In the genomic region with DNA sequence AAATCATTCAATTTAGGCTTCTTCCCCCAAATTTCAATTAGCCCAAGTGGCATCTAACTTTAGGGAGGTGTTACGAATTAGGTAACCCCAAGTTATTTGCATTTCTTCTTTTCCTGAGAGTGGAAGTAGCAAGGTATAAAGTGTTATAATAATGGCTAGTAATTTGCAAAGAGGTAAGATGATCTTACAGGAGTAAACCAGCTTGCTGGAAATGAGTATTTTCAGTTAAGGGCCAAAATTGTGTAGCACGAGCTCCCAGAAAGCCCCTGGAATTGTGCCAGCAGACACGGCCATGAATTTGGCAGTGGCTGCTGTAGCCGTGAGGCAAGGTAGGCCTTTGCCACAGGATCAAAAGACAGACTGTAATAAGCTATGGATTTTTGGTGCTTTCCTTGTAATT, we compare ENCODE assay signal across 12 cellular contexts. TPM values are rescaled to one million over a fixed set of nuclear protein-coding genes. Genes with fewer than 3 reads are reported as not detected.
A peak's percentile ranks its signal among the peaks of the same experiment; 100 is the strongest.
DNase-seq lines count a peak whose midpoint lies in the region; ATAC-seq and TF ChIP-seq lines count a peak whose summit lies in the region.
"Had no signal": no experiment of that assay in that cellular context is flagged by ENCODE, and none has a peak within 500 bp of the region (broad histone marks: within the 10 kb centered on the region; RNA-seq: fewer than 3 reads in every experiment).

No MANE protein-coding gene starts in this region.

- ATAC-seq in heart left ventricle (no peak), Right ventricle myocardium inferior (no peak), GM21723 (IDR thresholded peaks at IDR 0.05; ENCODE audit: unreplicated experiment) (no peak)

- H3K4me3 ChIP-seq in heart left ventricle, result no peak overlapping the region
- no peak overlapping the region for H3K4me3 ChIP-seq in transverse colon
- no peak overlapping the region for H3K4me3 ChIP-seq in coronary artery

- in situ Hi-C loops in transverse colon (cut with MboI; ENCODE audit: low pct_ligation_motif_present in 1 of 4, low pct_unique_long_range_greater_than_20kb in 1 of 4, low sequenced_read_pairs in 3 of 4), result no loop called here

- H3K9me3 ChIP-seq in heart left ventricle (peaks cover 0 to 6% (median 0%) of the 10 kb centered on the region in 12 donors), transverse colon (no peaks in the 10 kb centered on the region)

- peak in 4 of 5 donors; percentile 33 to 45 (median 41) for DNase-seq in heart left ventricle
- DNase-seq in Right ventricle myocardium inferior (ENCODE audit: missing footprints), result no peak
- DNase-seq in NCI-H446 (lab: John Stamatoyannopoulos, UW), result peak; percentile 25 to 89
- peak; percentile 34 for DNase-seq in fibroblast of gingiva (ENCODE audit: low read depth)
- DNase-seq in transverse colon, result peak; percentile 26
- DNase-seq in coronary artery (ENCODE audit: low spot score), result no peak
- DNase-seq in NCI-H187 treated with DMSO at 0.1 percent for 48 hours (lab: John Stamatoyannopoulos, UW), result no peak
- DNase-seq: effector memory CD4-positive, alpha-beta T cell; islet precursor cell; NCI-H226 had no signal

- no peak for TF ChIP-seq EP300 in transverse colon (IDR thresholded peaks at IDR 0.05; ENCODE audit: low read depth)

- peaks cover 0 to 54% (median 7%) of the 10 kb centered on the region in 12 donors for H3K4me1 ChIP-seq in heart left ventricle
- peaks cover 0 to 15% (median 0%) of the 10 kb centered on the region in 4 donors for H3K4me1 ChIP-seq in transverse colon

- WGBS in heart left ventricle, 4 donors, result 26 to 35% (median 27%) methylated on average over 4 of the region's 4 CpGs
- 33 to 36% methylated on average over 3 to 4 of the region's 4 CpGs for WGBS in transverse colon (ENCODE audit: low coverage in 1 of 2), 2 donors

- H3K27ac ChIP-seq in heart left ventricle (peak overlapping the region in 3 of 12 donors; percentile 8 to 76 (median 19)), transverse colon (no peak overlapping the region), coronary artery (no peak overlapping the region)

- TF ChIP-seq POLR2A in heart left ventricle (IDR thresholded peaks at IDR 0.05) (no peak), transverse colon (IDR thresholded peaks at IDR 0.05) (no peak)

- TF ChIP-seq CTCF in heart left ventricle (IDR thresholded peaks at IDR 0.05), result no peak
- no peak for TF ChIP-seq CTCF in transverse colon (IDR thresholded peaks at IDR 0.05)
- TF ChIP-seq CTCF in coronary artery (IDR thresholded peaks at IDR 0.05), result no peak

- intact Hi-C loops in heart left ventricle (cut with DNase I) (loop anchor here in 2 of 10 donors (5.0 kb wide), 2 partner anchors 39 to 84 kb away; no protein-coding TSS in a partner anchor), Right ventricle myocardium inferior (cut with DNase I) (no loop called here), transverse colon (cut with DNase I; ENCODE audit: low total_unique reads) (no loop called here)

- H3K36me3 ChIP-seq in heart left ventricle (no peaks in the 10 kb centered on the region), transverse colon (no peaks in the 10 kb centered on the region)

- H3K27me3 ChIP-seq in heart left ventricle (no peaks in the 10 kb centered on the region), transverse colon (no peaks in the 10 kb centered on the region)

RNA-seq across cellular contexts. Expression of a gene that starts 38.0 kb away (rescaled TPM):
- total RNA-seq in heart left ventricle (100 to 1,000 TPM; 102 to 233 (median 149) TPM), Right ventricle myocardium inferior (143 TPM), transverse colon (100 to 1,000 TPM in 2 of 4 donors, 10 to 100 TPM in 2; 66.6 to 116 (median 102) TPM)
- 100 to 1,000 TPM in 1 of 2 donors, 10 to 100 TPM in 1; 13.0 to 154 TPM for polyA plus RNA-seq in heart left ventricle

RNA-seq across cellular contexts. Expression of a gene that starts 44.7 kb away (rescaled TPM):
- total RNA-seq in heart left ventricle (100 to 1,000 TPM in 6 of 9 donors, 10 to 100 TPM in 3; 80.6 to 170 (median 138) TPM), Right ventricle myocardium inferior (122 TPM), transverse colon (1 to 10 TPM in 2 of 4 donors, under 1 TPM in 1, not detected in 1; 0.27 to 6.6 (median 2.1) TPM)
- polyA plus RNA-seq in heart left ventricle, result 10 to 100 TPM; 10.1 to 40.4 TPM
- total RNA-seq: progenitor cell of endocrine pancreas had no signal

Comparison
In these comparisons a context has a peak if more than half of its experiments do, and no peak if none do; other contexts are left out.
1. DNase-seq: peak in heart left ventricle (4 of 5), NCI-H446 (2 of 2), fibroblast of gingiva (single experiment) and transverse colon (single experiment); none in Right ventricle myocardium inferior (single experiment), coronary artery (single experiment) and NCI-H187 treated with DMSO at 0.1 percent for 48 hours (single experiment).
2. RNA of a gene that starts 44.7 kb away (total RNA-seq): 80.6 to 170 TPM in heart left ventricle and 122 TPM in Right ventricle myocardium inferior (single experiment); 0.27 to 6.6 TPM in transverse colon; every median in the first group is over 10 times any median in the second.